In the genomic region with DNA sequence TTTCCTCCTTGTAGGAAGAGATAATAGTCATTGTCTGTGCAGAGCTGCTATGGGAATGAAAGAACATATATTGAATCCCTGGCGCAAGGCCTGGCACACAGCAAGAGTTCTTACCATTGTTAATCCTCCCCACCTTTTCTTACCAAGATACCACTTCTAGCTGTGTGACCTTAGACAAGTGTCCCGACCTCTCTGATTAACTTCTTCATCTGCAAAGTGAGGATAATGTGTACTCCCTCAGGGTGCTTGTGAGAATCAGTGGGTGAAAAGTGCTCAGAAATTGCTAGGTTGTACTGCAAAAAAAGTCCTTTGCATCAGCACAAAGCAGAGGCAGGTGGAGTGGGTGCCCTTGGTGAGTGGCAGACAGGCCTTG, we compare ENCODE assay signal across 1 cellular context.
A peak's percentile ranks its signal among the peaks of the same experiment; 100 is the strongest.
TF ChIP-seq lines count a peak whose summit lies in the region.

No MANE protein-coding gene starts in this region.

TF ChIP-seq in K562, 482 proteins besides CTCF, POLR2A, EP300 and RAD21:
- no peak for TF ChIP-seq YY1 (IDR thresholded peaks at IDR 0.05; ENCODE audit: borderline replicate concordance in 1 of 3, control insufficient read depth in 1 of 3, extremely low read depth in 1 of 3, insufficient read depth in 3 of 3, insufficient read length in 1 of 3, insufficient replicate concordance in 2 of 3, low read depth in 1 of 3, low read length in 2 of 3)
- peak; percentile 23; the same call in 1 of the 2 replicates for TF ChIP-seq NR2C1 (IDR thresholded peaks at IDR 0.05)
- no peak for TF ChIP-seq NR2C1 (tag; IDR thresholded peaks at IDR 0.05)
- peak; percentile 25; the same call in 1 of the 2 replicates for TF ChIP-seq HDAC2 (IDR thresholded peaks at IDR 0.05)
- TF ChIP-seq ZFP36 (IDR thresholded peaks at IDR 0.05; ENCODE audit: low read depth, low read length, partially characterized antibody), result peak; percentile 82
- TF ChIP-seq SMARCA5 (IDR thresholded peaks at IDR 0.05), result peak; percentile 82
- 0 out of 2 replicates have a peak, but pooled peaks have one; percentile 47 for TF ChIP-seq PTBP1 (IDR thresholded peaks at IDR 0.05; ENCODE audit: low read depth, low read length)
- no peak for TF ChIP-seq NR4A1 (CRISPR knock-in tag; IDR thresholded peaks at IDR 0.05)
- no peak for TF ChIP-seq NR4A1 (tag; IDR thresholded peaks at IDR 0.05)
- peak; percentile 62; the same call in 1 of the 2 replicates for TF ChIP-seq ADNP (tag; IDR thresholded peaks at IDR 0.05)
- TF ChIP-seq BCOR (IDR thresholded peaks at IDR 0.05), result peak; percentile 97
- peak in 1 of 2 experiments; percentile 35; a peak in 1 of 4 replicates for TF ChIP-seq RCOR1 (IDR thresholded peaks at IDR 0.05; ENCODE audit: borderline replicate concordance in 1 of 2, low read depth in 2 of 2, low read length in 2 of 2)
- no peak for TF ChIP-seq MAFF (IDR thresholded peaks at IDR 0.05; ENCODE audit: low read length)
- TF ChIP-seq, protein P1, sequence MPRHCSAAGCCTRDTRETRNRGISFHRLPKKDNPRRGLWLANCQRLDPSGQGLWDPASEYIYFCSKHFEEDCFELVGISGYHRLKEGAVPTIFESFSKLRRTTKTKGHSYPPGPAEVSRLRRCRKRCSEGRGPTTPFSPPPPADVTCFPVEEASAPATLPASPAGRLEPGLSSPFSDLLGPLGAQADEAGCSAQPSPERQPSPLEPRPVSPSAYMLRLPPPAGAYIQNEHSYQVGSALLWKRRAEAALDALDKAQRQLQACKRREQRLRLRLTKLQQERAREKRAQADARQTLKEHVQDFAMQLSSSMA (CRISPR knock-in tag; IDR thresholded peaks at IDR 0.05), result no peak
- peak; percentile 78 to 86 for TF ChIP-seq KDM1A (IDR thresholded peaks at IDR 0.05)
- TF ChIP-seq RBM25 (IDR thresholded peaks at IDR 0.05; ENCODE audit: low read depth, low read length, severe bottlenecking), result peak; percentile 98
- TF ChIP-seq NFIC (IDR thresholded peaks at IDR 0.05), result 0 out of 2 replicates have a peak, but pooled peaks have one; percentile 22
